In genomic region chr1:27884182-27884954, GRCh38 we compare ENCODE assay signal across 1 cellular context.
A peak's percentile ranks its signal among the peaks of the same experiment; 100 is the strongest.
TF ChIP-seq lines count a peak whose summit lies in the region.

No MANE protein-coding gene starts in this region.

TF ChIP-seq in GM12878, 131 proteins besides CTCF, POLR2A, EP300 and RAD21 (continued from another document):
- TF ChIP-seq CUX1 (IDR thresholded peaks at IDR 0.05; ENCODE audit: insufficient replicate concordance, low read depth, low read length) (no peak), MEF2B (IDR thresholded peaks at IDR 0.05; ENCODE audit: partially characterized antibody, poor library complexity, severe bottlenecking) (peak; percentile 72), SUPT20H (IDR thresholded peaks at IDR 0.05; ENCODE audit: borderline replicate concordance, control insufficient read depth, low read depth, low read length) (no peak), CBX5 (IDR thresholded peaks at IDR 0.05; ENCODE audit: low read depth) (no peak), RELA (IDR thresholded peaks at IDR 0.05; ENCODE audit: borderline replicate concordance, partially characterized antibody) (peak; percentile 84), YY1 (IDR thresholded peaks at IDR 0.05; ENCODE audit: low read depth, low read length) (peak; percentile 77), PAX5 (IDR thresholded peaks at IDR 0.05; ENCODE audit: borderline replicate concordance, low read depth, low read length) (peak; percentile 54; the same call in 1 of the 2 replicates), PBX3 (IDR thresholded peaks at IDR 0.05; ENCODE audit: insufficient replicate concordance, low read depth, low read length) (peak; percentile 2), SIX5 (IDR thresholded peaks at IDR 0.05; ENCODE audit: low read depth, low read length, severe bottlenecking) (no peak), PML (IDR thresholded peaks at IDR 0.05; ENCODE audit: low read length) (0 out of 2 replicates have a peak, but pooled peaks have one; percentile 9), E2F4 (IDR thresholded peaks at IDR 0.05; ENCODE audit: low read depth, low read length) (no peak), FOS (IDR thresholded peaks at IDR 0.05; ENCODE audit: borderline replicate concordance, extremely low read depth, insufficient read length) (no peak), BHLHE40 (IDR thresholded peaks at IDR 0.05; ENCODE audit: borderline replicate concordance in 1 of 2, low read depth in 2 of 2, low read length in 1 of 2) (peak; percentile 92), RELB (IDR thresholded peaks at IDR 0.05; ENCODE audit: low read depth) (peak; percentile 97)
